In the genomic region with DNA sequence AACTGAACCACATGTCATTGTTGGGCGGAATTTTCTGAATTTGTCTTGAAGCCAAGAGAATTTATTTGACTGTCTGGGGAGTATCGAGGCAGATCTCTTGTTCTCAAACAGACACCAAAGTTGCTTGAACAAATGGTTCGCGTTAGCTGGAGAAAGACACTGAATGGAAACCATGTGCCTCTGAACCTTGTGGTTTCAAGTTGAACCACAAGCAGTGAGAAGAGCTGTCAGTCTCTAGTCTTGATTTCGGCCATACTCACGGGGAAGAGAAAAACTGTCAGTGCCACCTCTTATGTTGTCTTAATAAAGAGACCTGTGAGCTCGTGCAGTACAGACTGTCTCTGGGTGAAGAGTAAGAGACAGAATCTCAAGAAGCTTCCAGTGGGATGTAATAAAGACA, we compare ENCODE assay signal across 18 cellular contexts.
"Had no signal": no experiment of that assay in that cellular context is flagged by ENCODE, and none has a peak within 500 bp of the region (broad histone marks: within the 10 kb centered on the region; RNA-seq: fewer than 3 reads in every experiment).

No MANE protein-coding gene starts in this region.

- H3K27me3 ChIP-seq: dorsolateral prefrontal cortex, gastroesophageal sphincter, neutrophil, right lobe of liver, testis, transverse colon had no signal

- H3K4me1 Mint-ChIP-seq: naive thymus-derived CD8-positive, alpha-beta T cell; stimulated activated memory B cell treated with anti-CD40 and anti-IgM and Interleukin-4, amounts not matched to agents 10 μg/mL and 1 μg/mL and 100 μg/mL, for 72 hours; stimulated activated naive CD8-positive, alpha-beta T cell treated with anti-CD3 and anti-CD28 coated beads, Interleukin-15, amount 100 ng/mL, for 72 hours had no signal

- H3K27me3 Mint-ChIP-seq: naive thymus-derived CD8-positive, alpha-beta T cell; stimulated activated memory B cell treated with anti-CD40 and anti-IgM and Interleukin-4, amounts not matched to agents 10 μg/mL and 1 μg/mL and 100 μg/mL, for 72 hours; stimulated activated naive CD8-positive, alpha-beta T cell treated with anti-CD3 and anti-CD28 coated beads, Interleukin-15, amount 100 ng/mL, for 72 hours had no signal

- H3K27ac Mint-ChIP-seq: naive thymus-derived CD8-positive, alpha-beta T cell; stimulated activated memory B cell treated with anti-CD40 and anti-IgM and Interleukin-4, amounts not matched to agents 10 μg/mL and 1 μg/mL and 100 μg/mL, for 72 hours; stimulated activated naive CD8-positive, alpha-beta T cell treated with anti-CD3 and anti-CD28 coated beads, Interleukin-15, amount 100 ng/mL, for 72 hours had no signal

- H3K9me3 ChIP-seq: gastroesophageal sphincter, neutrophil, psoas muscle, right lobe of liver, testis, transverse colon had no signal

- H3K27ac ChIP-seq: dorsolateral prefrontal cortex, gastroesophageal sphincter, neutrophil, psoas muscle, right lobe of liver, testis, transverse colon had no signal

- DNase-seq: cortex of kidney; dorsolateral prefrontal cortex; effector CD8-positive, alpha-beta T cell; glutamatergic neuron; islet precursor cell; mammary epithelial cell; naive thymus-derived CD8-positive, alpha-beta T cell; psoas muscle; retina; right lobe of liver; stimulated activated CD4-positive, alpha-beta T cell treated with anti-CD3 and anti-CD28 coated beads, Interleukin-4, amount 100 ng/mL, for 24 hours; stimulated activated naive CD8-positive, alpha-beta T cell treated with anti-CD3 and anti-CD28 coated beads, Interleukin-15, amount 100 ng/mL, for 72 hours; testis; transverse colon had no signal

- H3K4me3 Mint-ChIP-seq: naive thymus-derived CD8-positive, alpha-beta T cell; stimulated activated memory B cell treated with anti-CD40 and anti-IgM and Interleukin-4, amounts not matched to agents 10 μg/mL and 1 μg/mL and 100 μg/mL, for 72 hours; stimulated activated naive CD8-positive, alpha-beta T cell treated with anti-CD3 and anti-CD28 coated beads, Interleukin-15, amount 100 ng/mL, for 72 hours had no signal

- H3K4me3 ChIP-seq: dorsolateral prefrontal cortex, gastroesophageal sphincter, psoas muscle, right lobe of liver, testis, transverse colon had no signal

- H3K4me1 ChIP-seq: gastroesophageal sphincter, psoas muscle, right lobe of liver, testis, transverse colon had no signal

- H3K36me3 Mint-ChIP-seq: naive thymus-derived CD8-positive, alpha-beta T cell; stimulated activated memory B cell treated with anti-CD40 and anti-IgM and Interleukin-4, amounts not matched to agents 10 μg/mL and 1 μg/mL and 100 μg/mL, for 72 hours had no signal

- ATAC-seq: gastroesophageal sphincter; left lobe of liver; naive thymus-derived CD8-positive, alpha-beta T cell; psoas muscle; right lobe of liver; stimulated activated memory B cell treated with anti-CD40 and anti-IgM and Interleukin-4, amounts not matched to agents 10 μg/mL and 1 μg/mL and 100 μg/mL, for 72 hours; stimulated activated naive CD8-positive, alpha-beta T cell treated with anti-CD3 and anti-CD28 coated beads, Interleukin-15, amount 100 ng/mL, for 72 hours had no signal

- H3K36me3 ChIP-seq: gastroesophageal sphincter, neutrophil, right lobe of liver, transverse colon had no signal
